18 cellular contexts compared by ENCODE assay signal in genomic region chr3:72725229-72725628, GRCh38.
DNase-seq lines count a peak whose midpoint lies in the region; ATAC-seq and TF ChIP-seq lines count a peak whose summit lies in the region.
"Had no signal": no experiment of that assay in that cellular context is flagged by ENCODE, and none has a peak within 500 bp of the region (broad histone marks: within the 10 kb centered on the region; RNA-seq: fewer than 3 reads in every experiment).

No MANE protein-coding gene starts in this region.

- no peaks in the 10 kb centered on the region for H3K9me3 Mint-ChIP-seq in MCF 10A (ENCODE audit: unreplicated experiment)
- H3K9me3 Mint-ChIP-seq in endothelial cell (ENCODE audit: unreplicated experiment) = peaks cover 4% of the 10 kb centered on the region
- no peaks in the 10 kb centered on the region for H3K9me3 Mint-ChIP-seq in osteocyte (ENCODE audit: unreplicated experiment)
- H3K9me3 Mint-ChIP-seq: CD8-positive, alpha-beta T cell had no signal

- no peaks in the 10 kb centered on the region for H3K27me3 Mint-ChIP-seq in MCF 10A (ENCODE audit: insufficient read depth, unreplicated experiment)
- peaks cover 8% of the 10 kb centered on the region for H3K27me3 Mint-ChIP-seq in endothelial cell (ENCODE audit: unreplicated experiment)
- peaks cover 10% of the 10 kb centered on the region for H3K27me3 Mint-ChIP-seq in osteocyte (ENCODE audit: unreplicated experiment)

- ATAC-seq in GM21423 (IDR thresholded peaks at IDR 0.05; ENCODE audit: unreplicated experiment) = no peak
- no peak for ATAC-seq in left colon
- ATAC-seq: CD8-positive, alpha-beta T cell; GM12878 had no signal

- H3K36me3 ChIP-seq in breast epithelium = no peaks in the 10 kb centered on the region
- no peaks in the 10 kb centered on the region for H3K36me3 ChIP-seq in esophagus squamous epithelium
- H3K36me3 ChIP-seq: BLaER1 had no signal

- TF ChIP-seq POLR2A in breast epithelium (IDR thresholded peaks at IDR 0.05) = no peak
- no peak for TF ChIP-seq POLR2A in esophagus squamous epithelium (IDR thresholded peaks at IDR 0.05)

- H3K4me3 ChIP-seq in breast epithelium = no peak overlapping the region
- H3K4me3 ChIP-seq in esophagus squamous epithelium = no peak overlapping the region
- H3K4me3 ChIP-seq: BLaER1, GM12878 had no signal

- H3K27ac Mint-ChIP-seq in MCF 10A (ENCODE audit: low read depth, unreplicated experiment) (peak overlapping the region; percentile 71), endothelial cell (ENCODE audit: unreplicated experiment) (peak overlapping the region; percentile 48), osteocyte (ENCODE audit: unreplicated experiment) (no peak overlapping the region)
- H3K27ac Mint-ChIP-seq: CD14-positive monocyte; CD8-positive, alpha-beta T cell had no signal

- no peak overlapping the region for H3K27ac ChIP-seq in breast epithelium
- no peak overlapping the region for H3K27ac ChIP-seq in esophagus squamous epithelium
- H3K27ac ChIP-seq: BLaER1 had no signal

- H3K4me1 Mint-ChIP-seq in MCF 10A (ENCODE audit: insufficient read depth, unreplicated experiment) = peaks cover 24% of the 10 kb centered on the region
- H3K4me1 Mint-ChIP-seq in endothelial cell (ENCODE audit: unreplicated experiment) = peaks cover 36% of the 10 kb centered on the region
- H3K4me1 Mint-ChIP-seq in osteocyte (ENCODE audit: unreplicated experiment) = peaks cover 18% of the 10 kb centered on the region

- H3K4me1 ChIP-seq in breast epithelium (no peaks in the 10 kb centered on the region), esophagus squamous epithelium (peaks cover 0 to 21% (median 0%) of the 10 kb centered on the region in 3 donors)

- WGBS in esophagus squamous epithelium, 2 donors = 94% methylated on average over 6 of the region's 6 CpGs

- no peak for TF ChIP-seq CTCF in MCF 10A (IDR thresholded peaks at IDR 0.05; ENCODE audit: unreplicated experiment)
- TF ChIP-seq CTCF in breast epithelium (IDR thresholded peaks at IDR 0.05) = no peak
- no peak for TF ChIP-seq CTCF in endothelial cell (IDR thresholded peaks at IDR 0.05; ENCODE audit: unreplicated experiment)
- TF ChIP-seq CTCF in osteocyte (IDR thresholded peaks at IDR 0.05) = no peak
- no peak for TF ChIP-seq CTCF in esophagus squamous epithelium (IDR thresholded peaks at IDR 0.05)

- no peaks in the 10 kb centered on the region for H3K27me3 ChIP-seq in breast epithelium
- H3K27me3 ChIP-seq in esophagus squamous epithelium = peaks cover 0 to 20% (median 0%) of the 10 kb centered on the region in 4 donors
- H3K27me3 ChIP-seq: BLaER1 had no signal

- intact Hi-C loops in MCF 10A (cut with micrococcal nuclease) (no loop called here), breast epithelium (cut with DNase I; ENCODE audit: low total_unique reads) (no loop called here), esophagus squamous epithelium (cut with DNase I) (no loop called here), left colon (cut with DNase I, micrococcal nuclease) (no loop called here)

- H3K9me3 ChIP-seq in breast epithelium (no peaks in the 10 kb centered on the region), esophagus squamous epithelium (no peaks in the 10 kb centered on the region)
- H3K9me3 ChIP-seq: BLaER1 had no signal

- no peak for DNase-seq in MCF 10A (ENCODE audit: unreplicated experiment)
- DNase-seq in breast epithelium (ENCODE audit: low spot score in 2 of 2) = no peak
- no peak for DNase-seq in endothelial cell (ENCODE audit: low spot score)
- DNase-seq in osteocyte (ENCODE audit: extremely low spot score, unreplicated experiment) = peak; percentile 57
- DNase-seq in esophagus squamous epithelium (lab: John Stamatoyannopoulos, UW) = no peak
- no peak for DNase-seq in left colon
- DNase-seq: 8988T; CD8-positive, alpha-beta T cell; DMS 273 treated with DMSO at 0.1 percent for 48 hours; DMS53; DND-41; EL; GOT3; H7 had no signal

- no peak overlapping the region for H3K4me3 Mint-ChIP-seq in MCF 10A (ENCODE audit: unreplicated experiment)
- peak overlapping the region; percentile 3 for H3K4me3 Mint-ChIP-seq in endothelial cell (ENCODE audit: unreplicated experiment)
- no peak overlapping the region for H3K4me3 Mint-ChIP-seq in osteocyte (ENCODE audit: unreplicated experiment)
- H3K4me3 Mint-ChIP-seq: CD14-positive monocyte; CD8-positive, alpha-beta T cell had no signal

- POLR2A ChIA-PET in MCF 10A (lab: Yijun Ruan, JAX) = no interaction called here

- CTCF ChIA-PET in MCF 10A (lab: Yijun Ruan, JAX) = interaction anchor here (2.6 kb wide), 1 partner anchor 59 kb away, joined by 16 read pairs; no protein-coding TSS in a partner anchor

- no peaks in the 10 kb centered on the region for H3K36me3 Mint-ChIP-seq in MCF 10A (ENCODE audit: insufficient read depth, unreplicated experiment)
- H3K36me3 Mint-ChIP-seq in endothelial cell (ENCODE audit: low read depth, unreplicated experiment) = no peaks in the 10 kb centered on the region
- no peaks in the 10 kb centered on the region for H3K36me3 Mint-ChIP-seq in osteocyte (ENCODE audit: unreplicated experiment)
- H3K36me3 Mint-ChIP-seq: CD14-positive monocyte; CD8-positive, alpha-beta T cell had no signal

- no TSS peak for BruUV-seq in MCF 10A (replicated peaks; lab: Mats Ljungman, UMichigan)
